In the genomic region with DNA sequence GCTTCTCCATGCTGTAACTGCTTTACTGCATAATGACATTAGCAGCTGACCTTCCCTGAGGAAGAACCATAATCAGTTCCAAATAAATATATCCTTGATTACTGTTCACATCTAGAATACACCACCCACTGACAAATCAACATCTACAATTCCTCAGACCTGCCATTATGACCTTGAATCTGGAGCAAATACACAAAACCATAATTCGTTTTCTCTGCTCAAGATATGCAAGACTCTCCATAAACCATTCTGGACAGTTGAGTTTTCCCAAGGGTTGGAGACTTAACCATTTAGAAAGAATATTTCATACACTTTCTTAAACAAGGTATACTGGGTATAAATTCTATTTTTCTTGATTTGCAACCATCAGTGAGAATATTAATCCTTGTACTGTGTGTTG, we compare ENCODE assay signal across 1 cellular context.
A peak's percentile ranks its signal among the peaks of the same experiment; 100 is the strongest.
TF ChIP-seq lines count a peak whose summit lies in the region.

No MANE protein-coding gene starts in this region.

TF ChIP-seq in K562, 482 proteins besides CTCF, POLR2A, EP300 and RAD21:
- TF ChIP-seq ZFX (CRISPR knock-in tag; IDR thresholded peaks at IDR 0.05) (no peak), C11orf30 (IDR thresholded peaks at IDR 0.05; ENCODE audit: low read depth) (peak; percentile 15; the same call in 1 of the 2 replicates), MEF2A (IDR thresholded peaks at IDR 0.05; ENCODE audit: control insufficient read depth, low read depth, low read length) (no peak), ZNF316 (IDR thresholded peaks at IDR 0.05) (0 out of 2 replicates have a peak, but pooled peaks have one; percentile 23), CBX8 (IDR thresholded peaks at IDR 0.05; ENCODE audit: borderline replicate concordance, extremely low read depth, low read depth, low read length, poor library complexity, severe bottlenecking) (peak; percentile 92)
